23 cellular contexts compared by ENCODE assay signal in genomic region chr7:143850682-143851081, GRCh38. TPM values are rescaled to one million over a fixed set of nuclear protein-coding genes. Genes with fewer than 3 reads are reported as not detected.
DNase-seq lines count a peak whose midpoint lies in the region; ATAC-seq, FAIRE-seq and TF ChIP-seq lines count a peak whose summit lies in the region.
"Had no signal": no experiment of that assay in that cellular context is flagged by ENCODE, and none has a peak within 500 bp of the region (broad histone marks: within the 10 kb centered on the region; RNA-seq: fewer than 3 reads in every experiment).

No MANE protein-coding gene starts in this region.

- no peak overlapping the region for H3K4me3 ChIP-seq in pancreas
- H3K4me3 ChIP-seq: BLaER1, MG63, PC-9, SK-N-MC had no signal

- TF ChIP-seq CTCF in pancreas (IDR thresholded peaks at IDR 0.05): no peak

- no peaks in the 10 kb centered on the region for H3K27me3 Mint-ChIP-seq in activated T-helper 17 cell treated with anti-CD3 and anti-CD28 coated beads, Interleukin-2, amount 50 U/mL, for 72 hours
- H3K27me3 Mint-ChIP-seq: CD4-positive, CD25-positive, alpha-beta regulatory T cell had no signal

- no peak for TF ChIP-seq POLR2A in H54 (IDR thresholded peaks at IDR 0.05; ENCODE audit: low read depth, low read length)

- H3K4me1 Mint-ChIP-seq in activated T-helper 17 cell treated with anti-CD3 and anti-CD28 coated beads, Interleukin-2, amount 50 U/mL, for 72 hours: no peaks in the 10 kb centered on the region
- H3K4me1 Mint-ChIP-seq: CD4-positive, CD25-positive, alpha-beta regulatory T cell had no signal

- no peaks in the 10 kb centered on the region for H3K36me3 Mint-ChIP-seq in activated T-helper 17 cell treated with anti-CD3 and anti-CD28 coated beads, Interleukin-2, amount 50 U/mL, for 72 hours (ENCODE audit: low read depth)
- H3K36me3 Mint-ChIP-seq: CD4-positive, CD25-positive, alpha-beta regulatory T cell had no signal

- H3K9me3 Mint-ChIP-seq in activated T-helper 17 cell treated with anti-CD3 and anti-CD28 coated beads, Interleukin-2, amount 50 U/mL, for 72 hours: no peaks in the 10 kb centered on the region
- H3K9me3 Mint-ChIP-seq: CD4-positive, CD25-positive, alpha-beta regulatory T cell had no signal

- no peaks in the 10 kb centered on the region for H3K36me3 ChIP-seq in pancreas
- H3K36me3 ChIP-seq: BLaER1 had no signal

- H3K4me3 Mint-ChIP-seq in activated T-helper 17 cell treated with anti-CD3 and anti-CD28 coated beads, Interleukin-2, amount 50 U/mL, for 72 hours: no peak overlapping the region
- H3K4me3 Mint-ChIP-seq: CD4-positive, CD25-positive, alpha-beta regulatory T cell had no signal

- peak; percentile 38 for FAIRE-seq in H54 (lab: Jason Lieb, UNC)
- no peak for FAIRE-seq in pancreas (lab: Jason Lieb, UNC)
- FAIRE-seq: GM19239 had no signal

- no peak overlapping the region for H3K27ac ChIP-seq in pancreas
- H3K27ac ChIP-seq: BLaER1, PC-9, SK-N-MC had no signal

- H3K4me1 ChIP-seq in pancreas: no peaks in the 10 kb centered on the region
- H3K4me1 ChIP-seq: BLaER1 had no signal

- intact Hi-C loops in Right ventricle myocardium inferior (cut with DNase I): no loop called here
- intact Hi-C loops in left cardiac atrium (cut with DNase I): no loop called here
- intact Hi-C loops in pancreas (cut with DNase I): no loop called here

- H3K27ac Mint-ChIP-seq in activated T-helper 17 cell treated with anti-CD3 and anti-CD28 coated beads, Interleukin-2, amount 50 U/mL, for 72 hours: no peak overlapping the region
- H3K27ac Mint-ChIP-seq: CD4-positive, CD25-positive, alpha-beta regulatory T cell had no signal

- H3K27me3 ChIP-seq in pancreas: no peaks in the 10 kb centered on the region
- H3K27me3 ChIP-seq: BLaER1, MG63 had no signal

- 84 to 92% methylated on average over 2 of the region's 2 CpGs for WGBS in pancreas, 2 donors

- no peaks in the 10 kb centered on the region for H3K9me3 ChIP-seq in pancreas
- H3K9me3 ChIP-seq: BLaER1 had no signal

- no peak for DNase-seq in Right ventricle myocardium inferior (ENCODE audit: missing footprints)
- no peak for DNase-seq in left cardiac atrium
- DNase-seq in H54 (ENCODE audit: insufficient read length, low spot score): no peak
- DNase-seq in cerebellar cortex (ENCODE audit: low spot score): peak; percentile 39
- peak; percentile 6 for DNase-seq in smooth muscle cell of the brain vasculature (ENCODE audit: low read depth, low spot score)
- DNase-seq in pancreas: no peak
- DNase-seq: CD4-positive, CD25-positive, alpha-beta regulatory T cell; DMS153; DND-41; KBM-7; MG63; NCI-H1105 treated with DMSO at 0.1 percent for 48 hours; NCI-H146; NCI-H2029; NCI-H446; NCI-H524 treated with DMSO at 0.1 percent for 48 hours; NCI-H774; SHP77 treated with DMSO at 0.1 percent for 48 hours had no signal

- peak; percentile 37 for ATAC-seq in Right ventricle myocardium inferior
- ATAC-seq in left cardiac atrium: no peak
- no peak for ATAC-seq in activated T-helper 17 cell treated with anti-CD3 and anti-CD28 coated beads, Interleukin-2, amount 50 U/mL, for 72 hours (replicated peaks)
- ATAC-seq in pancreas: no peak

RNA-seq across cellular contexts. Expression of gene TCAF1, which starts 51.3 kb away (rescaled TPM):
- total RNA-seq in Right ventricle myocardium inferior (38.7 TPM), left cardiac atrium (10 to 100 TPM; 24.0 to 26.9 TPM), pancreas (10 to 100 TPM; 12.4 to 30.5 (median 19.2) TPM)
- total RNA-seq in activated T-helper 17 cell treated with anti-CD3 and anti-CD28 coated beads, Interleukin-2, amount 50 U/mL, for 72 hours: 10 to 100 TPM; 19.2 to 48.0 TPM
- polyA plus RNA-seq in pancreas: 10 to 100 TPM in 1 of 2 donors, 1 to 10 TPM in 1; 9.1 to 20.4 TPM

Comparison
In these comparisons a context has a peak if more than half of its experiments do, and no peak if none do; other contexts are left out.
1. DNase-seq: peak in cerebellar cortex (single experiment) and smooth muscle cell of the brain vasculature (single experiment); none in Right ventricle myocardium inferior (single experiment), left cardiac atrium (single experiment), H54 (single experiment) and pancreas (0 of 6).